Comparison of ENCODE assay signal across 1 cellular context in the genomic region with DNA sequence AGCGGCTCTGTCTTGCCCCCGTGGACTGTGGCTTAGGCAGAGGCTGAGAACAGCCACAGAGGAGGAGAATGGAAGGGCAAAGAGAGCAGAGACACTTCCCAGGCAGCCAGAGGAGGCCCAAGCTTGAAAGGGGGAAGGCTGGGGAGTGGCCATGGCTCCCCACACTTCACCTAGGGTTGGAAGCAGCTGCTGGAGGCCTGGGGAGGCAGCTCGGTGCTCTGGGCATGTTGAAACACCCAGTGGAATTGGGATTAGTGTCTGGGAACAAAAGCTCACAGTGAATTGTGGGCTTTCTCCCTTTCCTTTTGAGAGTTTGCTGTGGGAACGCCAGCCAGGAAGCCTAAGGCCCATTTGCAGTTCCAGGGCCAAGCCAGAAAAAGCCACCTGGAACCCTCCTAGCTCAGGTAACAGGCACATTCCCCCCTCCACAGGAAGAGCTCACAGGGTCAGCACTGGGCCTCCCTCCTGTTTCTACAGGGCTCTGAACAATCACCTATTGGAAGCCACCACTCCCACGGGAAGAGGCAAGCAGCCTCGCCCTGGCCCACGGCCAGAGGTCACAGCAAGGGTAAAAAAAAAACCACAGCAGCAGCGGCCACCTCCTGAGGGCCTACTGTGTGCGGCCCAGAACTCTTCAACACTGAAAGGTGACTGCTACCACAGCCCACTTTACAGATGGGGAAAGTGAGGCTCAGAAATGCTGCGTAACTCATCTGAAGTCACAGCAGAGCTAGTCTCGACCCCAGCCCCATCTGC.
TF ChIP-seq lines count a peak whose summit lies in the region.

No MANE protein-coding gene starts in this region.

TF ChIP-seq in K562, 482 proteins besides CTCF, POLR2A, EP300 and RAD21 (continues in another document):
- TF ChIP-seq GTF2F1 (IDR thresholded peaks at IDR 0.05; ENCODE audit: low read depth, low read length) (no peak), SMARCA5 (IDR thresholded peaks at IDR 0.05) (0 out of 2 replicates have a peak, but pooled peaks have one; percentile 53), ARID3A (IDR thresholded peaks at IDR 0.05; ENCODE audit: borderline replicate concordance, low read depth, low read length) (no peak), POLR2G (IDR thresholded peaks at IDR 0.05; ENCODE audit: low read depth, low read length) (no peak), GABPB1 (CRISPR knock-in tag; IDR thresholded peaks at IDR 0.05) (0 out of 2 replicates have a peak, but pooled peaks have one; percentile 22), SMAD2 (IDR thresholded peaks at IDR 0.05; ENCODE audit: low read depth, low read length) (no peak), ESRRA (IDR thresholded peaks at IDR 0.05; ENCODE audit: borderline replicate concordance, low read depth) (peak; percentile 96), BRD4 (IDR thresholded peaks at IDR 0.05) (no peak), IRF2 (CRISPR knock-in tag; IDR thresholded peaks at IDR 0.05) (no peak), ZNF830 (CRISPR knock-in tag; IDR thresholded peaks at IDR 0.05) (no peak), ZZZ3 (IDR thresholded peaks at IDR 0.05) (no peak), ZFP91 (CRISPR knock-in tag; IDR thresholded peaks at IDR 0.05) (no peak), RCOR1 (IDR thresholded peaks at IDR 0.05; ENCODE audit: borderline replicate concordance in 1 of 2, low read depth in 2 of 2, low read length in 2 of 2) (0 out of 4 replicates have a peak, but pooled peaks of 1 of the 2 experiments have one; percentile 22), HDAC1 (IDR thresholded peaks at IDR 0.05) (0 out of 4 replicates have a peak, but pooled peaks of 1 of the 2 experiments have one; percentile 40), TEAD1 (CRISPR knock-in tag; IDR thresholded peaks at IDR 0.05) (no peak), C11orf30 (IDR thresholded peaks at IDR 0.05; ENCODE audit: low read depth) (no peak), L3MBTL2 (IDR thresholded peaks at IDR 0.05) (no peak), SMARCC2 (IDR thresholded peaks at IDR 0.05; ENCODE audit: low read depth) (no peak), ETV1 (tag; conservative IDR thresholded peaks at IDR 0.05; ENCODE audit: low read depth) (no peak), ZNF431 (CRISPR knock-in tag; IDR thresholded peaks at IDR 0.05) (no peak), POLR2AphosphoS5 (IDR thresholded peaks at IDR 0.05; ENCODE audit: control insufficient read depth, insufficient read depth, low read depth, low read length) (no peak), SETDB1 (IDR thresholded peaks at IDR 0.05; ENCODE audit: low read length) (no peak), FOXJ2 (tag; IDR thresholded peaks at IDR 0.05) (no peak), E2F3 (CRISPR knock-in tag; IDR thresholded peaks at IDR 0.05) (no peak), MCM2 (IDR thresholded peaks at IDR 0.05; ENCODE audit: low read depth) (no peak), ZNF146 (CRISPR knock-in tag; IDR thresholded peaks at IDR 0.05; ENCODE audit: unreplicated experiment) (no peak), ZC3H11A (IDR thresholded peaks at IDR 0.05; ENCODE audit: low read depth, low read length) (no peak), TCF7L2 (IDR thresholded peaks at IDR 0.05; ENCODE audit: low read depth, low read length) (no peak), HDAC2 (IDR thresholded peaks at IDR 0.05) (0 out of 2 replicates have a peak, but pooled peaks have one; percentile 29), ZNF507 (tag; conservative IDR thresholded peaks at IDR 0.05) (no peak), BCOR (IDR thresholded peaks at IDR 0.05) (peak; percentile 80), BHLHE40 (IDR thresholded peaks at IDR 0.05; ENCODE audit: low read length) (no peak), ZKSCAN1 (IDR thresholded peaks at IDR 0.05; ENCODE audit: low read depth, low read length) (peak; percentile 99), FIP1L1 (IDR thresholded peaks at IDR 0.05; ENCODE audit: low read depth, low read length, poor library complexity, severe bottlenecking) (no peak), TSHZ1 (CRISPR knock-in tag; IDR thresholded peaks at IDR 0.05) (no peak)
- TF ChIP-seq, protein P1, sequence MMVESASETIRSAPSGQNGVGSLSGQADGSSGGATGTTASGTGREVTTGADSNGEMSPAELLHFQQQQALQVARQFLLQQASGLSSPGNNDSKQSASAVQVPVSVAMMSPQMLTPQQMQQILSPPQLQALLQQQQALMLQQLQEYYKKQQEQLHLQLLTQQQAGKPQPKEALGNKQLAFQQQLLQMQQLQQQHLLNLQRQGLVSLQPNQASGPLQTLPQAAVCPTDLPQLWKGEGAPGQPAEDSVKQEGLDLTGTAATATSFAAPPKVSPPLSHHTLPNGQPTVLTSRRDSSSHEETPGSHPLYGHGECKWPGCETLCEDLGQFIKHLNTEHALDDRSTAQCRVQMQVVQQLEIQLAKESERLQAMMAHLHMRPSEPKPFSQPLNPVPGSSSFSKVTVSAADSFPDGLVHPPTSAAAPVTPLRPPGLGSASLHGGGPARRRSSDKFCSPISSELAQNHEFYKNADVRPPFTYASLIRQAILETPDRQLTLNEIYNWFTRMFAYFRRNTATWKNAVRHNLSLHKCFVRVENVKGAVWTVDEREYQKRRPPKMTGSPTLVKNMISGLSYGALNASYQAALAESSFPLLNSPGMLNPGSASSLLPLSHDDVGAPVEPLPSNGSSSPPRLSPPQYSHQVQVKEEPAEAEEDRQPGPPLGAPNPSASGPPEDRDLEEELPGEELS (CRISPR knock-in tag; IDR thresholded peaks at IDR 0.05; ENCODE audit: borderline replicate concordance): no peak
- TF ChIP-seq, protein P2, sequence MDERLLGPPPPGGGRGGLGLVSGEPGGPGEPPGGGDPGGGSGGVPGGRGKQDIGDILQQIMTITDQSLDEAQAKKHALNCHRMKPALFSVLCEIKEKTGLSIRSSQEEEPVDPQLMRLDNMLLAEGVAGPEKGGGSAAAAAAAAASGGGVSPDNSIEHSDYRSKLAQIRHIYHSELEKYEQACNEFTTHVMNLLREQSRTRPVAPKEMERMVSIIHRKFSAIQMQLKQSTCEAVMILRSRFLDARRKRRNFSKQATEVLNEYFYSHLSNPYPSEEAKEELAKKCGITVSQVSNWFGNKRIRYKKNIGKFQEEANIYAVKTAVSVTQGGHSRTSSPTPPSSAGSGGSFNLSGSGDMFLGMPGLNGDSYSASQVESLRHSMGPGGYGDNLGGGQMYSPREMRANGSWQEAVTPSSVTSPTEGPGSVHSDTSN (CRISPR knock-in tag; IDR thresholded peaks at IDR 0.05; ENCODE audit: low read depth): no peak
- TF ChIP-seq, protein P2 (tag; conservative IDR thresholded peaks at IDR 0.05; ENCODE audit: low read depth): no peak
- TF ChIP-seq, protein P3, sequence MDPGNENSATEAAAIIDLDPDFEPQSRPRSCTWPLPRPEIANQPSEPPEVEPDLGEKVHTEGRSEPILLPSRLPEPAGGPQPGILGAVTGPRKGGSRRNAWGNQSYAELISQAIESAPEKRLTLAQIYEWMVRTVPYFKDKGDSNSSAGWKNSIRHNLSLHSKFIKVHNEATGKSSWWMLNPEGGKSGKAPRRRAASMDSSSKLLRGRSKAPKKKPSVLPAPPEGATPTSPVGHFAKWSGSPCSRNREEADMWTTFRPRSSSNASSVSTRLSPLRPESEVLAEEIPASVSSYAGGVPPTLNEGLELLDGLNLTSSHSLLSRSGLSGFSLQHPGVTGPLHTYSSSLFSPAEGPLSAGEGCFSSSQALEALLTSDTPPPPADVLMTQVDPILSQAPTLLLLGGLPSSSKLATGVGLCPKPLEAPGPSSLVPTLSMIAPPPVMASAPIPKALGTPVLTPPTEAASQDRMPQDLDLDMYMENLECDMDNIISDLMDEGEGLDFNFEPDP (CRISPR knock-in tag; IDR thresholded peaks at IDR 0.05): no peak
- TF ChIP-seq, protein P4, sequence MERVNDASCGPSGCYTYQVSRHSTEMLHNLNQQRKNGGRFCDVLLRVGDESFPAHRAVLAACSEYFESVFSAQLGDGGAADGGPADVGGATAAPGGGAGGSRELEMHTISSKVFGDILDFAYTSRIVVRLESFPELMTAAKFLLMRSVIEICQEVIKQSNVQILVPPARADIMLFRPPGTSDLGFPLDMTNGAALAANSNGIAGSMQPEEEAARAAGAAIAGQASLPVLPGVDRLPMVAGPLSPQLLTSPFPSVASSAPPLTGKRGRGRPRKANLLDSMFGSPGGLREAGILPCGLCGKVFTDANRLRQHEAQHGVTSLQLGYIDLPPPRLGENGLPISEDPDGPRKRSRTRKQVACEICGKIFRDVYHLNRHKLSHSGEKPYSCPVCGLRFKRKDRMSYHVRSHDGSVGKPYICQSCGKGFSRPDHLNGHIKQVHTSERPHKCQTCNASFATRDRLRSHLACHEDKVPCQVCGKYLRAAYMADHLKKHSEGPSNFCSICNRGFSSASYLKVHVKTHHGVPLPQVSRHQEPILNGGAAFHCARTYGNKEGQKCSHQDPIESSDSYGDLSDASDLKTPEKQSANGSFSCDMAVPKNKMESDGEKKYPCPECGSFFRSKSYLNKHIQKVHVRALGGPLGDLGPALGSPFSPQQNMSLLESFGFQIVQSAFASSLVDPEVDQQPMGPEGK (CRISPR knock-in tag; IDR thresholded peaks at IDR 0.05; ENCODE audit: borderline replicate concordance): no peak
- TF ChIP-seq, protein P5, sequence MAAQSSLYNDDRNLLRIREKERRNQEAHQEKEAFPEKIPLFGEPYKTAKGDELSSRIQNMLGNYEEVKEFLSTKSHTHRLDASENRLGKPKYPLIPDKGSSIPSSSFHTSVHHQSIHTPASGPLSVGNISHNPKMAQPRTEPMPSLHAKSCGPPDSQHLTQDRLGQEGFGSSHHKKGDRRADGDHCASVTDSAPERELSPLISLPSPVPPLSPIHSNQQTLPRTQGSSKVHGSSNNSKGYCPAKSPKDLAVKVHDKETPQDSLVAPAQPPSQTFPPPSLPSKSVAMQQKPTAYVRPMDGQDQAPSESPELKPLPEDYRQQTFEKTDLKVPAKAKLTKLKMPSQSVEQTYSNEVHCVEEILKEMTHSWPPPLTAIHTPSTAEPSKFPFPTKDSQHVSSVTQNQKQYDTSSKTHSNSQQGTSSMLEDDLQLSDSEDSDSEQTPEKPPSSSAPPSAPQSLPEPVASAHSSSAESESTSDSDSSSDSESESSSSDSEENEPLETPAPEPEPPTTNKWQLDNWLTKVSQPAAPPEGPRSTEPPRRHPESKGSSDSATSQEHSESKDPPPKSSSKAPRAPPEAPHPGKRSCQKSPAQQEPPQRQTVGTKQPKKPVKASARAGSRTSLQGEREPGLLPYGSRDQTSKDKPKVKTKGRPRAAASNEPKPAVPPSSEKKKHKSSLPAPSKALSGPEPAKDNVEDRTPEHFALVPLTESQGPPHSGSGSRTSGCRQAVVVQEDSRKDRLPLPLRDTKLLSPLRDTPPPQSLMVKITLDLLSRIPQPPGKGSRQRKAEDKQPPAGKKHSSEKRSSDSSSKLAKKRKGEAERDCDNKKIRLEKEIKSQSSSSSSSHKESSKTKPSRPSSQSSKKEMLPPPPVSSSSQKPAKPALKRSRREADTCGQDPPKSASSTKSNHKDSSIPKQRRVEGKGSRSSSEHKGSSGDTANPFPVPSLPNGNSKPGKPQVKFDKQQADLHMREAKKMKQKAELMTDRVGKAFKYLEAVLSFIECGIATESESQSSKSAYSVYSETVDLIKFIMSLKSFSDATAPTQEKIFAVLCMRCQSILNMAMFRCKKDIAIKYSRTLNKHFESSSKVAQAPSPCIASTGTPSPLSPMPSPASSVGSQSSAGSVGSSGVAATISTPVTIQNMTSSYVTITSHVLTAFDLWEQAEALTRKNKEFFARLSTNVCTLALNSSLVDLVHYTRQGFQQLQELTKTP (IDR thresholded peaks at IDR 0.05; ENCODE audit: low read depth in 1 of 2, partially characterized antibody in 2 of 2): no peak
